ENCODE assay signal across 1 cellular context in genomic region chrX:103248553-103248952, GRCh38.
TF ChIP-seq lines count a peak whose summit lies in the region.

No MANE protein-coding gene starts in this region.

TF ChIP-seq in H1, 55 proteins besides CTCF, POLR2A, EP300 and RAD21:
- TF ChIP-seq JUND (IDR thresholded peaks at IDR 0.05; ENCODE audit: low read length) (no peak), HDAC6 (IDR thresholded peaks at IDR 0.05; ENCODE audit: low read depth, low read length) (no peak), BACH1 (IDR thresholded peaks at IDR 0.05; ENCODE audit: low read length) (no peak), TEAD4 (IDR thresholded peaks at IDR 0.05; ENCODE audit: low read depth, low read length) (no peak), HDAC2 (IDR thresholded peaks at IDR 0.05; ENCODE audit: borderline replicate concordance in 1 of 2, low read depth in 2 of 2, low read length in 2 of 2) (no peak)
TF ChIP-seq in H1: peak in this region for 0.
